ENCODE assay signal across 11 cellular contexts in the genomic region with DNA sequence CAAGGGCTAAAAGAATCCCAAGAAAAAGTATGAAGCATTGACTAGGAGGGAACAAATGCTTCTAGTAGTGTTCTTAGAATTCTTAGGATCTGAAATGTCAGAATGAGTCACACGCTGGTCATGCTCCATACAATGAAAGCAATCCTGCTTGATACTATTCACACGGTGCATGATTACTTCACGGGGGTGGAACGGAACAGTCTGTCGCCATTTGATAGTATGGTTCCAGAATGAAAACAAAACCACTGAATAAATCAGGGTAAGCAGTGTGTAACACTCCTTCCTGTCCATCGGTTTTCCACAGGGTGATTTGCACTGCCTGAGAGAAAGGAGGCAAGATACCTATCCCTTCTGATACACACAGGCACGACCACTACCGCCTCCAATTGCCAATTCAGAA. TPM values are rescaled to one million over a fixed set of nuclear protein-coding genes. Genes with fewer than 3 reads are reported as not detected.
DNase-seq lines count a peak whose midpoint lies in the region; ATAC-seq and TF ChIP-seq lines count a peak whose summit lies in the region.
"Had no signal": no experiment of that assay in that cellular context is flagged by ENCODE, and none has a peak within 500 bp of the region (broad histone marks: within the 10 kb centered on the region; RNA-seq: fewer than 3 reads in every experiment).

No MANE protein-coding gene starts in this region.

- peak overlapping the region in 1 of 2 donors; percentile 46 for H3K27ac Mint-ChIP-seq in activated naive CD4-positive, alpha-beta T cell treated with anti-CD3 and anti-CD28 coated beads, Interleukin-2, amount 50 U/mL, for 72 hours
- peak overlapping the region; percentile 80 for H3K27ac Mint-ChIP-seq in type B pancreatic cell
- H3K27ac Mint-ChIP-seq: GM23338 had no signal

- peaks cover 42% of the 10 kb centered on the region for H3K79me2 ChIP-seq in hepatocyte

- WGBS in hepatocyte (ENCODE audit: low lambda C conversion rate, missing lambda C conversion rate) = 86% methylated on average over 8 of the region's 8 CpGs
- 79 to 92% (median 84%) methylated on average over 8 of the region's 8 CpGs for WGBS in spleen, 5 donors

- H3K36me3 ChIP-seq in hepatocyte (replicated peaks; ENCODE audit: insufficient read depth, low read depth) (no peaks in the 10 kb centered on the region), spleen (peaks cover 0 to 98% (median 58%) of the 10 kb centered on the region in 6 donors)

- TF ChIP-seq CTCF in hepatocyte (IDR thresholded peaks at IDR 0.05; ENCODE audit: poor library complexity) = no peak
- no peak for TF ChIP-seq CTCF in type B pancreatic cell (conservative IDR thresholded peaks at IDR 0.05)
- no peak for TF ChIP-seq CTCF in spleen (IDR thresholded peaks at IDR 0.05 in 8 of 11, conservative IDR thresholded peaks at IDR 0.05 in 3 of 11)

- H3K36me3 Mint-ChIP-seq in activated naive CD4-positive, alpha-beta T cell treated with anti-CD3 and anti-CD28 coated beads, Interleukin-2, amount 50 U/mL, for 72 hours = peaks cover 0 to 17% of the 10 kb centered on the region in 2 donors
- H3K36me3 Mint-ChIP-seq in type B pancreatic cell = peaks cover 20% of the 10 kb centered on the region

- no peak overlapping the region for H2AFZ ChIP-seq in hepatocyte
- H2AFZ ChIP-seq: GM23338 had no signal

- no peaks in the 10 kb centered on the region for H3K27me3 Mint-ChIP-seq in type B pancreatic cell

- peaks cover 11% of the 10 kb centered on the region for H4K20me1 ChIP-seq in hepatocyte (ENCODE audit: insufficient read depth, poor library complexity, severe bottlenecking)

- H3K4me3 Mint-ChIP-seq in type B pancreatic cell = no peak overlapping the region
- H3K4me3 Mint-ChIP-seq: GM23338 had no signal

- no peak for TF ChIP-seq POLR2A in spleen (IDR thresholded peaks at IDR 0.05)

- no peak for DNase-seq in activated naive CD4-positive, alpha-beta T cell treated with anti-CD3 and anti-CD28 coated beads, Interleukin-2, amount 50 U/mL, for 72 hours (ENCODE audit: low spot score in 2 of 2)
- no peak for DNase-seq in activated naive CD4-positive, alpha-beta T cell treated with Interleukin-2 at 50 U/mL for 16 hours
- DNase-seq in astrocyte of the hippocampus (ENCODE audit: low read depth, low spot score) (peak; percentile 96), hepatocyte (ENCODE audit: low spot score) (no peak), type B pancreatic cell (ENCODE audit: extremely low spot score, unreplicated experiment) (no peak), ecto neural progenitor cell (ENCODE audit: low spot score) (no peak), spleen (no peak)
- DNase-seq: activated naive CD4-positive, alpha-beta T cell; NCI-H2227 treated with DMSO at 0.1 percent for 48 hours had no signal

- peak; percentile 71 to 82 for ATAC-seq in activated naive CD4-positive, alpha-beta T cell treated with anti-CD3 and anti-CD28 coated beads, Interleukin-2, amount 50 U/mL, for 72 hours
- no peak for ATAC-seq in GM18909 (IDR thresholded peaks at IDR 0.05; ENCODE audit: poor library complexity, unreplicated experiment)
- ATAC-seq: GM23338 had no signal

- H3K9me3 Mint-ChIP-seq in activated naive CD4-positive, alpha-beta T cell treated with anti-CD3 and anti-CD28 coated beads, Interleukin-2, amount 50 U/mL, for 72 hours = no peaks in the 10 kb centered on the region
- H3K9me3 Mint-ChIP-seq in type B pancreatic cell = no peaks in the 10 kb centered on the region
- H3K9me3 Mint-ChIP-seq: GM23338 had no signal

- no peaks in the 10 kb centered on the region for H3K4me1 ChIP-seq in hepatocyte (ENCODE audit: insufficient read depth)
- H3K4me1 ChIP-seq in spleen = peaks cover 0 to 5% (median 0%) of the 10 kb centered on the region in 6 donors

- H3K27me3 ChIP-seq in hepatocyte (no peaks in the 10 kb centered on the region), spleen (replicated peaks in 1 of 7) (no peaks in the 10 kb centered on the region)

- peaks cover 8% of the 10 kb centered on the region for H3K4me1 Mint-ChIP-seq in type B pancreatic cell (ENCODE audit: unreplicated experiment)
- H3K4me1 Mint-ChIP-seq: GM23338 had no signal

- H3K27ac ChIP-seq in hepatocyte (peak overlapping the region; percentile 24), spleen (no peak overlapping the region)

- H3K9me3 ChIP-seq in hepatocyte (ENCODE audit: low read depth) = no peaks in the 10 kb centered on the region
- H3K9me3 ChIP-seq in spleen = no peaks in the 10 kb centered on the region

- intact Hi-C loops in spleen (cut with DNase I; ENCODE audit: low total_unique reads) = no loop called here

- H3K4me3 ChIP-seq in hepatocyte (no peak overlapping the region), spleen (no peak overlapping the region)
- H3K4me3 ChIP-seq: GM23338 had no signal

- no peak overlapping the region for H3K4me2 ChIP-seq in hepatocyte
- H3K4me2 ChIP-seq: GM23338 had no signal

- H3K9me2 ChIP-seq in hepatocyte (replicated peaks; ENCODE audit: insufficient read depth) = no peaks in the 10 kb centered on the region

RNA-seq across cellular contexts. Expression of a gene that starts 22.9 kb away (rescaled TPM):
- total RNA-seq in activated naive CD4-positive, alpha-beta T cell treated with anti-CD3 and anti-CD28 coated beads, Interleukin-2, amount 50 U/mL, for 72 hours = 100 to 1,000 TPM; 301 to 497 TPM
- total RNA-seq in hepatocyte = 566 and 611 TPM in 2 replicates
- 339 and 374 TPM in 2 replicates for polyA plus RNA-seq in hepatocyte
- 674 and 773 TPM in 2 replicates for total RNA-seq in type B pancreatic cell (ENCODE audit: low replicate concordance)
- 100 to 1,000 TPM; 234 to 645 (median 289) TPM for total RNA-seq in spleen
- 100 to 1,000 TPM; 104 to 199 (median 142) TPM for polyA plus RNA-seq in spleen

RNA-seq across cellular contexts. Expression of a gene that starts 33.1 kb away (rescaled TPM):
- 10 to 100 TPM; 12.5 to 17.7 TPM for total RNA-seq in activated naive CD4-positive, alpha-beta T cell treated with anti-CD3 and anti-CD28 coated beads, Interleukin-2, amount 50 U/mL, for 72 hours
- 66.7 and 72.1 TPM in 2 replicates for total RNA-seq in hepatocyte
- polyA plus RNA-seq in hepatocyte = 66.5 and 69.2 TPM in 2 replicates
- total RNA-seq in type B pancreatic cell (ENCODE audit: low replicate concordance) = 49.5 and 53.6 TPM in 2 replicates
- total RNA-seq in spleen = 10 to 100 TPM; 39.3 to 54.6 (median 48.2) TPM
- 10 to 100 TPM; 11.7 to 20.7 (median 12.0) TPM for polyA plus RNA-seq in spleen
